Comparison of ENCODE assay signal across 36 cellular contexts in the genomic region with DNA sequence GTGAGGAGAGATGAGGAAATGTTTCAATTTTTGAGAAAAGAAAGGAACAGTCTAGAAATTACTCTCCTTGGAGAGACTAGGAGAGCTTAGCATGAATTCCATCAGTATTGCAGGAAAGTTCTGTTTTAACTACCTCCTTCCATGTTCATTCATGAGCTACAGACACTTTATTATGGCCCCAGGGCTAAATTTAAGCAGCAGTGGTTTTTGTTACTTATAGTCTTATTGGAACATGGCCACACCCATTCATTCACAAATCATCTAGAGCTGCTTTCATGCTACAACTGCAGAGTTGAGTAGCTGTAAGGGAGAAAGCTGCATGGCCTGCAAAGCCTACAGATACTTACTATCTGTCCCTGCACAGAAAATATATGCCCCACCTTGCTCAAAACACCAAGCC.
"Had no signal": no experiment of that assay in that cellular context is flagged by ENCODE, and none has a peak within 500 bp of the region (broad histone marks: within the 10 kb centered on the region; RNA-seq: fewer than 3 reads in every experiment).

No MANE protein-coding gene starts in this region.

- H3K27me3 ChIP-seq: brain microvascular endothelial cell, MG63, Peyer's patch, SJSA1 had no signal

- H3K4me3 Mint-ChIP-seq: activated CD4-positive, alpha-beta T cell treated with anti-CD3 and anti-CD28 coated beads, Interleukin-2, amount 10 ng/mL, durations not matched to agents 24 days and 14 days; activated CD8-positive, alpha-beta T cell treated with anti-CD3 and anti-CD28 coated beads for 36 hours; activated naive CD8-positive, alpha-beta T cell treated with anti-CD3 and anti-CD28 coated beads for 36 hours; activated T-cell treated with anti-CD3 and anti-CD28 coated beads, Interleukin-2, amount 50 U/mL, for 72 hours; activated T-helper 17 cell treated with anti-CD3 and anti-CD28 coated beads, Interleukin-2, amount 50 U/mL, for 72 hours; central memory CD8-positive, alpha-beta T cell had no signal

- H3K36me3 ChIP-seq: brain microvascular endothelial cell, MG63, SJSA1 had no signal

- ATAC-seq: activated CD8-positive, alpha-beta T cell treated with anti-CD3 and anti-CD28 coated beads for 36 hours; activated T-cell treated with anti-CD3 and anti-CD28 coated beads, Interleukin-2, amount 50 U/mL, for 72 hours; activated T-helper 17 cell treated with anti-CD3 and anti-CD28 coated beads, Interleukin-2, amount 50 U/mL, for 72 hours; SK-N-SH treated with all-trans-retinoic acid at 6 μM for 48 hours had no signal

- H3K9me3 Mint-ChIP-seq: activated CD4-positive, alpha-beta T cell treated with anti-CD3 and anti-CD28 coated beads, Interleukin-2, amount 10 ng/mL, durations not matched to agents 24 days and 14 days; activated CD8-positive, alpha-beta T cell treated with anti-CD3 and anti-CD28 coated beads for 36 hours; activated naive CD8-positive, alpha-beta T cell treated with anti-CD3 and anti-CD28 coated beads for 36 hours; activated T-cell treated with anti-CD3 and anti-CD28 coated beads, Interleukin-2, amount 50 U/mL, for 72 hours; activated T-helper 17 cell treated with anti-CD3 and anti-CD28 coated beads, Interleukin-2, amount 50 U/mL, for 72 hours; central memory CD8-positive, alpha-beta T cell had no signal

- H3K9me3 ChIP-seq: MG63, Peyer's patch, SJSA1 had no signal

- H3K27me3 Mint-ChIP-seq: activated CD4-positive, alpha-beta T cell treated with anti-CD3 and anti-CD28 coated beads, Interleukin-2, amount 10 ng/mL, durations not matched to agents 24 days and 14 days; activated CD8-positive, alpha-beta T cell treated with anti-CD3 and anti-CD28 coated beads for 36 hours; activated naive CD8-positive, alpha-beta T cell treated with anti-CD3 and anti-CD28 coated beads for 36 hours; activated T-helper 17 cell treated with anti-CD3 and anti-CD28 coated beads, Interleukin-2, amount 50 U/mL, for 72 hours; central memory CD8-positive, alpha-beta T cell had no signal

- DNase-seq: activated CD4-positive, alpha-beta T cell treated with anti-CD3 and anti-CD28 coated beads, Interleukin-2, amount 10 ng/mL, durations not matched to agents 24 days and 14 days; activated CD4-positive, alpha-beta T cell treated with anti-CD3 and anti-CD28 coated beads, Interleukin-2, amount 50 U/mL, for 4 hours; activated CD8-positive, alpha-beta T cell treated with anti-CD3 and anti-CD28 coated beads for 36 hours; activated effector memory CD4-positive, alpha-beta T cell treated with anti-CD3 and anti-CD28 coated beads, Interleukin-2, amount 50 U/mL, for 16 hours; activated naive CD4-positive, alpha-beta T cell; activated naive CD4-positive, alpha-beta T cell treated with anti-CD3 and anti-CD28 coated beads, Interleukin-2, amount 50 U/mL, for 16 hours; activated naive CD8-positive, alpha-beta T cell treated with anti-CD3 and anti-CD28 coated beads for 36 hours; activated T-cell treated with anti-CD3 and anti-CD28 coated beads, Interleukin-2, amount 50 U/mL, for 1 hour; activated T-cell treated with anti-CD3 and anti-CD28 coated beads, Interleukin-2, amount 50 U/mL, for 72 hours; amniotic stem cell; aorta; brain microvascular endothelial cell; Karpas-422; KBM-7; MG63; NCI-H1092; NCI-H1436 treated with DMSO at 0.1 percent for 48 hours; NCI-H1694 treated with DMSO at 0.1 percent for 48 hours; NCI-H2029; NCI-H2107; NCI-H2171 treated with DMSO at 0.1 percent for 48 hours; NCI-H2227 treated with DMSO at 0.1 percent for 48 hours; NCI-H446; NCI-H510A treated with DMSO at 0.1 percent for 48 hours; NCI-H69; Peyer's patch; RPMI8226; SHP77 treated with DMSO at 0.1 percent for 48 hours; T-helper 1 cell; T-helper 2 cell; T-helper 9 cell had no signal

- H3K27ac Mint-ChIP-seq: activated CD4-positive, alpha-beta T cell treated with anti-CD3 and anti-CD28 coated beads, Interleukin-2, amount 10 ng/mL, durations not matched to agents 24 days and 14 days; activated CD8-positive, alpha-beta T cell treated with anti-CD3 and anti-CD28 coated beads for 36 hours; activated naive CD8-positive, alpha-beta T cell treated with anti-CD3 and anti-CD28 coated beads for 36 hours; activated T-helper 17 cell treated with anti-CD3 and anti-CD28 coated beads, Interleukin-2, amount 50 U/mL, for 72 hours had no signal

- H3K4me1 ChIP-seq: Peyer's patch, SJSA1 had no signal

- H3K4me3 ChIP-seq: MG63, Peyer's patch, SJSA1 had no signal

- H3K27ac ChIP-seq: brain microvascular endothelial cell, Peyer's patch, SJSA1, VCaP had no signal
